8 cellular contexts compared by ENCODE assay signal in the genomic region with DNA sequence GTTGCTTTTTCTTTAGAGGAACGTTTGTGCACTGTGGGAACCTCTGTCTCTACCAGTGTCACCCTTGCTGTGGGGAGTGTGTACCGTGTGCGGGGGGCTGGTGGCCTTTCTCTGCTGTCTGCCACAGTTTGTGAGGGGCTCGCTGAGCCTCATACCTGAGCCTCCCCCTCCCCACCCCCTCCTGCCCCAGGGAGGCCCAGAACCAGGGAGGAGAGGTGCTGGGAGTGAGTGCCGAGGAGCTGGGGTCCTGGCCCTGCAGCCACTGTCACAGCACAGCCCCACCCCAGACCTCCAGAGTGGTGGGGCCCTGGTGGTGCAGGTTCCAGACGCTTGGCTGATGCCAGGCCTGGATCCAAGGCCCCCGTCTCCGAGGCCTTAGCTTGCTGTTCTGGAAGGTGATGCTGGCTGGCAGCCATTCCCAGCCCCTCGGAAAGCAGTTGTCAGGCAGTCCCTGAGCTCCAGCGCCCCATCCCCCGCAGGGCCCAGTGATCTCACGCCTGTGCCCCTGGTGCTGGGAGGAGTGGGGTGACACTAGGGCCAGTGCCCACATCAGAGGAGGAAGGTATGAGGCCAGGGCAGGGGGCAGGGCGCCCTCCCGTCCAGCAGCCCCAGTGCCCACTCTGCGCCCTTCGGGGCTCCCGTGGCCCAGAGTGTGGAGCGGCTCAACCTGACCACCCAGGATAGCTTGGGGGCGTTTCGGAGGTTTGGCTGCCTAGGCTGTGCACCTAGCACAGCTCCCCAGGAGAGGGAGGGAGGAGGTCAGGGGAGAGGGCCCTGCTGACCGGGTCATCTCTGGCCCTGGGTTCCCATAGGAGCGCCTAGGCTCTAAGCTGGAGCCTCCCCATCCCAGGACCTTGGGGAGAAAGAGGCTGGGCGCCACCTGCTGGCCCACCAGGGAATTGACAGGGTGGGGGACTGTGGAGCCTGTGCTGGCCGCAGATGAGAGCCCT. TPM values are rescaled to one million over a fixed set of nuclear protein-coding genes. Genes with fewer than 3 reads are reported as not detected.
A peak's percentile ranks its signal among the peaks of the same experiment; 100 is the strongest.
DNase-seq lines count a peak whose midpoint lies in the region; ATAC-seq and TF ChIP-seq lines count a peak whose summit lies in the region.

No MANE protein-coding gene starts in this region.

- H3K79me2 ChIP-seq in Loucy (ENCODE audit: insufficient read depth, low read length): no peaks in the 10 kb centered on the region

- H3K4me1 ChIP-seq in Loucy (ENCODE audit: insufficient read depth, low read length, poor library complexity, severe bottlenecking): peaks cover 33% of the 10 kb centered on the region

- no peaks in the 10 kb centered on the region for H3K9me3 ChIP-seq in Loucy (ENCODE audit: insufficient read depth, low read depth, low read length)

- H3K4me1 Mint-ChIP-seq in progenitor cell of endocrine pancreas (ENCODE audit: low read depth): peaks cover 1% of the 10 kb centered on the region

- H3K9ac ChIP-seq in Loucy (ENCODE audit: low read depth, low read length, poor library complexity, severe bottlenecking): no peak overlapping the region

- H3K36me3 Mint-ChIP-seq in progenitor cell of endocrine pancreas (ENCODE audit: insufficient read depth): no peaks in the 10 kb centered on the region

- no peak for ATAC-seq in HG02870 (IDR thresholded peaks at IDR 0.05; ENCODE audit: unreplicated experiment)
- no peak for ATAC-seq in GM18873 (IDR thresholded peaks at IDR 0.05; ENCODE audit: low FRiP score, unreplicated experiment)

- H3K36me3 ChIP-seq in Loucy (ENCODE audit: insufficient read depth, low read length): no peaks in the 10 kb centered on the region

- no peak overlapping the region for H3K27ac Mint-ChIP-seq in progenitor cell of endocrine pancreas

- H3K4me2 ChIP-seq in Loucy (ENCODE audit: low read depth, low read length, poor library complexity, severe bottlenecking): no peak overlapping the region

- H3K4me3 Mint-ChIP-seq in progenitor cell of endocrine pancreas (ENCODE audit: low read depth): no peak overlapping the region

- H2AFZ ChIP-seq in Loucy (ENCODE audit: low read length): no peak overlapping the region

- no peaks in the 10 kb centered on the region for H3K9me3 Mint-ChIP-seq in progenitor cell of endocrine pancreas (ENCODE audit: low read depth)

- H3K4me3 ChIP-seq in Loucy (ENCODE audit: low read length, poor library complexity, severe bottlenecking): no peak overlapping the region

- DNase-seq in GDM1 (lab: John Stamatoyannopoulos, UW): peak; percentile 30
- peak; percentile 22 to 32 for DNase-seq in activated T-helper 1 cell treated with anti-CD3 and anti-CD28 coated beads, Interleukin-2, amount 50 U/mL, for 16 hours (ENCODE audit: low read depth in 1 of 2, low spot score in 1 of 2)
- DNase-seq in globus pallidus (ENCODE audit: low spot score): peak; percentile 33
- peak; percentile 64 for DNase-seq in progenitor cell of endocrine pancreas (ENCODE audit: low spot score, unreplicated experiment)
- no peak for DNase-seq in T1000 (lab: John Stamatoyannopoulos, UW)

- H3K9me2 ChIP-seq in Loucy (replicated peaks; ENCODE audit: low read depth, low read length): no peaks in the 10 kb centered on the region

- peaks cover 3% of the 10 kb centered on the region for H4K20me1 ChIP-seq in Loucy (ENCODE audit: insufficient read depth, low read length, poor library complexity, severe bottlenecking)

- TF ChIP-seq CTCF in Loucy (conservative IDR thresholded peaks at IDR 0.05; ENCODE audit: low read length) (peak; percentile 42), progenitor cell of endocrine pancreas (IDR thresholded peaks at IDR 0.05; ENCODE audit: unreplicated experiment) (peak; percentile 70)

- no peaks in the 10 kb centered on the region for H3K27me3 ChIP-seq in Loucy (ENCODE audit: insufficient read depth, low read length, poor library complexity, severe bottlenecking)

- H3K27me3 Mint-ChIP-seq in progenitor cell of endocrine pancreas: no peaks in the 10 kb centered on the region

- H3F3A ChIP-seq in Loucy (ENCODE audit: low read depth): no peaks in the 10 kb centered on the region

RNA-seq across cellular contexts. Expression of a gene that starts 53.0 kb away (rescaled TPM):
- total RNA-seq in progenitor cell of endocrine pancreas: not detected in 2 replicates
